ENCODE assay signal across 18 cellular contexts in genomic region chr7:42137431-42137830, GRCh38.
DNase-seq lines count a peak whose midpoint lies in the region; ATAC-seq and TF ChIP-seq lines count a peak whose summit lies in the region.
"Had no signal": no experiment of that assay in that cellular context is flagged by ENCODE, and none has a peak within 500 bp of the region (broad histone marks: within the 10 kb centered on the region; RNA-seq: fewer than 3 reads in every experiment).

No MANE protein-coding gene starts in this region.

- no peak for ATAC-seq in upper lobe of left lung (ENCODE audit: low FRiP score in 2 of 2)
- ATAC-seq: HepG2 had no signal

- H3K14ac ChIP-seq in trophoblast cell (ENCODE audit: low read length): no peak overlapping the region

- H3K27me3 ChIP-seq in H7 (ENCODE audit: control insufficient read depth, insufficient read depth, low read length): no peaks in the 10 kb centered on the region
- H3K27me3 ChIP-seq in trophoblast cell (ENCODE audit: insufficient read depth, low read length): no peaks in the 10 kb centered on the region
- H3K27me3 ChIP-seq in upper lobe of left lung: no peaks in the 10 kb centered on the region

- no peak overlapping the region for H3K4me3 Mint-ChIP-seq in T-helper 2 cell treated with Interferon-gamma antibody and Interleukin-4, amounts not matched to agents 5 μg/mL and 100 μg/mL, for 36 hours
- H3K4me3 Mint-ChIP-seq: CD4-positive, alpha-beta T cell; H9; IgD-negative memory B cell had no signal

- H3K4me1 Mint-ChIP-seq in T-helper 2 cell treated with Interferon-gamma antibody and Interleukin-4, amounts not matched to agents 5 μg/mL and 100 μg/mL, for 36 hours (ENCODE audit: low read depth): no peaks in the 10 kb centered on the region
- H3K4me1 Mint-ChIP-seq: IgD-negative memory B cell had no signal

- no peak overlapping the region for H3K27ac Mint-ChIP-seq in T-helper 2 cell treated with Interferon-gamma antibody and Interleukin-4, amounts not matched to agents 5 μg/mL and 100 μg/mL, for 36 hours
- H3K27ac Mint-ChIP-seq: CD4-positive, alpha-beta T cell; IgD-negative memory B cell had no signal

- no peaks in the 10 kb centered on the region for H3K36me3 Mint-ChIP-seq in T-helper 2 cell treated with Interferon-gamma antibody and Interleukin-4, amounts not matched to agents 5 μg/mL and 100 μg/mL, for 36 hours (ENCODE audit: low read depth)
- H3K36me3 Mint-ChIP-seq: IgD-negative memory B cell had no signal

- no peak overlapping the region for H3K4ac ChIP-seq in trophoblast cell (ENCODE audit: low read depth, low read length)

- H3K23ac ChIP-seq in trophoblast cell (ENCODE audit: low read length): no peak overlapping the region

- no peaks in the 10 kb centered on the region for H3K79me2 ChIP-seq in trophoblast cell (ENCODE audit: control insufficient read depth, insufficient read depth, low read length, poor library complexity)

- no CpG with 5 or more reads among the region's 3 CpGs for WGBS in trophoblast cell (ENCODE audit: extremely low coverage, insufficient coverage, insufficient read length)
- 92 to 96% methylated on average over 3 of the region's 3 CpGs for whole genome bisulfite sequencing in upper lobe of left lung, 2 donors

- H4K91ac ChIP-seq in trophoblast cell (ENCODE audit: low read depth, low read length): no peak overlapping the region

- no peak overlapping the region for H3K4me3 ChIP-seq in H7 (ENCODE audit: insufficient read depth, low read depth, low read length)
- no peak overlapping the region for H3K4me3 ChIP-seq in trophoblast cell (ENCODE audit: low read depth, low read length)
- H3K4me3 ChIP-seq in upper lobe of left lung: no peak overlapping the region

- H4K12ac ChIP-seq in trophoblast cell (ENCODE audit: low read depth, low read length): no peak overlapping the region

- no peaks in the 10 kb centered on the region for H3K36me3 ChIP-seq in H7 (replicated peaks; ENCODE audit: control insufficient read depth, insufficient read depth, low read length)
- no peaks in the 10 kb centered on the region for H3K36me3 ChIP-seq in trophoblast cell (ENCODE audit: control insufficient read depth in 1 of 2, insufficient read depth in 2 of 2, low read length in 2 of 2)
- no peaks in the 10 kb centered on the region for H3K36me3 ChIP-seq in upper lobe of left lung

- H3K79me1 ChIP-seq in trophoblast cell (ENCODE audit: low read length): no peaks in the 10 kb centered on the region

- TF ChIP-seq CTCF in upper lobe of left lung (IDR thresholded peaks at IDR 0.05): no peak

- no peak for TF ChIP-seq POLR2A in upper lobe of left lung (IDR thresholded peaks at IDR 0.05)

- peak; percentile 30 for DNase-seq in H7
- peak; percentile 24 for DNase-seq in iPS-NIHi7 (ENCODE audit: extremely low spot score)
- DNase-seq in trophoblast cell: peak; percentile 81 to 94
- DNase-seq in T-helper 2 cell treated with Interferon-gamma antibody and Interleukin-4, amounts not matched to agents 5 μg/mL and 100 μg/mL, for 36 hours (ENCODE audit: low spot score): no peak
- DNase-seq in upper lobe of left lung: no peak
- DNase-seq in cerebellar nuclear complex (lab: John Stamatoyannopoulos, UW): no peak
- no peak for DNase-seq in stimulated activated naive CD4-positive, alpha-beta T cell (lab: John Stamatoyannopoulos, UW)
- DNase-seq: AML-193; CD4-positive, alpha-beta T cell; DMS153; DMS79; GF-D8; GOT3; H9; KBM-7 had no signal

- H3K9me3 Mint-ChIP-seq in T-helper 2 cell treated with Interferon-gamma antibody and Interleukin-4, amounts not matched to agents 5 μg/mL and 100 μg/mL, for 36 hours: no peaks in the 10 kb centered on the region
- H3K9me3 Mint-ChIP-seq: CD4-positive, alpha-beta T cell; H9 had no signal

- no peak overlapping the region for H3K9ac ChIP-seq in trophoblast cell (ENCODE audit: low read length)

- TF ChIP-seq EP300 in upper lobe of left lung (IDR thresholded peaks at IDR 0.05): no peak

- no peak overlapping the region for H2BK12ac ChIP-seq in trophoblast cell (ENCODE audit: low read length)

- H3K27ac ChIP-seq in trophoblast cell (ENCODE audit: low read depth, low read length): no peak overlapping the region
- no peak overlapping the region for H3K27ac ChIP-seq in upper lobe of left lung
- H3K27ac ChIP-seq: C4-2B had no signal

- no peak overlapping the region for H2AK5ac ChIP-seq in trophoblast cell (ENCODE audit: low read length)

- no peak overlapping the region for H2BK120ac ChIP-seq in trophoblast cell (ENCODE audit: insufficient read depth, low read length, poor library complexity)

- no peak overlapping the region for H4K8ac ChIP-seq in trophoblast cell (ENCODE audit: low read depth, low read length)

- H3K4me1 ChIP-seq in trophoblast cell (ENCODE audit: control insufficient read depth in 1 of 2, insufficient read depth in 2 of 2, low read length in 2 of 2) (peaks cover 0 to 5% of the 10 kb centered on the region in 2 experiments), upper lobe of left lung (peaks cover 0 to 7% (median 2%) of the 10 kb centered on the region in 4 donors)

- H3K9me3 ChIP-seq in trophoblast cell (ENCODE audit: insufficient read depth, low read depth, low read length): no peaks in the 10 kb centered on the region
- H3K9me3 ChIP-seq in upper lobe of left lung: no peaks in the 10 kb centered on the region

- H3K4me2 ChIP-seq in trophoblast cell (ENCODE audit: low read length): no peak overlapping the region

- no peak overlapping the region for H2BK5ac ChIP-seq in trophoblast cell (ENCODE audit: low read depth, low read length, poor library complexity)

- no peak overlapping the region for H2AFZ ChIP-seq in trophoblast cell (ENCODE audit: insufficient read depth, low read length, poor library complexity)

- peaks cover 3% of the 10 kb centered on the region for H3K27me3 Mint-ChIP-seq in T-helper 2 cell treated with Interferon-gamma antibody and Interleukin-4, amounts not matched to agents 5 μg/mL and 100 μg/mL, for 36 hours (ENCODE audit: low read depth)

- no peak overlapping the region for H3K18ac ChIP-seq in trophoblast cell (ENCODE audit: low read length)

Comparison
In these comparisons a context has a peak if more than half of its experiments do, and no peak if none do; other contexts are left out.
1. DNase-seq: peak in H7 (single experiment), iPS-NIHi7 (single experiment) and trophoblast cell (2 of 2); none in T-helper 2 cell treated with Interferon-gamma antibody and Interleukin-4, amounts not matched to agents 5 μg/mL and 100 μg/mL, for 36 hours (single experiment), upper lobe of left lung (0 of 2), cerebellar nuclear complex (0 of 2) and stimulated activated naive CD4-positive, alpha-beta T cell (0 of 6).